In the genomic region with DNA sequence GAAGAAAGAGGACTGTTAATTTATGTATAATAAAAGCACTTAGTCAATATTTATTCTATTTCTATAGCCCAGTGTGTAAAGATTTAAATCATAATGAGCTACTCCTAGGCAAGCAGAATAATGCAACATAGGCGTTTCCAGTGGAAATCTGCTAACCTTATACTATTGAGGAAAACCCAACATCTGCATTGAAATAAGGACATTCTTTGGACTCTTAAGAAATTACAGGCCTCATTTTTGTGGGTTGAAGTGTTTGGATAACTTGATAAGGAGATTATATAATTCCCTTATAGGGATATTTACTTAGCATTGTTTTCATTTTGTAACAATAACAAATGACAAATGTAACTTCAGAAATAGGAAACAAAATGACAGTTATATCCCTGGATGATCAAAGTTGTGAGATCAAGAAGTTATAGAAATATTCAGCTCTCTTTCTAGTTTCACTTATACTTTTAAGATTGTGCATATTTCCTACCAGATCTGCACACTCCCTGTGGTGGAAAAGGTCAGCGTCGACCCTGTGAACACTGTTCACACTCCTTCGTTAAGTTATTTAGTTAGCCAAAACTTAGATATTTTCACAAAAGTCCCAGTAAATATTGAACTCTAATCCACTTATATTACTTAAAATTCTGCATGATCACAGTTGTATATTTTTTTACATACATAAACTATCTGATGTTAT, we compare ENCODE assay signal across 10 cellular contexts.
DNase-seq lines count a peak whose midpoint lies in the region; ATAC-seq and TF ChIP-seq lines count a peak whose summit lies in the region.
"Had no signal": no experiment of that assay in that cellular context is flagged by ENCODE, and none has a peak within 500 bp of the region (broad histone marks: within the 10 kb centered on the region; RNA-seq: fewer than 3 reads in every experiment).

No MANE protein-coding gene starts in this region.

- H3K27me3 ChIP-seq in ascending aorta (no peaks in the 10 kb centered on the region), tibial artery (no peaks in the 10 kb centered on the region)

- H3K27ac ChIP-seq in ascending aorta (peak overlapping the region; percentile 92 to 95), tibial artery (peak overlapping the region; percentile 82 to 88), caudate nucleus (ENCODE audit: low read depth, low read length) (no peak overlapping the region)

- no peaks in the 10 kb centered on the region for H3K4me1 ChIP-seq in ascending aorta
- H3K4me1 ChIP-seq in tibial artery, result peaks cover 0 to 48% (median 0%) of the 10 kb centered on the region in 4 donors

- H3K36me3 ChIP-seq in ascending aorta (no peaks in the 10 kb centered on the region), tibial artery (no peaks in the 10 kb centered on the region)

- TF ChIP-seq CTCF in ascending aorta (IDR thresholded peaks at IDR 0.05) (no peak), tibial artery (IDR thresholded peaks at IDR 0.05) (no peak)

- intact Hi-C loops in ascending aorta (cut with DNase I) (loop anchor here (1.0 kb wide), 1 partner anchor 263 kb away; no protein-coding TSS in a partner anchor), tibial artery (cut with DNase I; ENCODE audit: low total_unique reads) (no loop called here)

- ATAC-seq in HG03135 (IDR thresholded peaks at IDR 0.05; ENCODE audit: unreplicated experiment), result no peak
- no peak for ATAC-seq in HG03280 (IDR thresholded peaks at IDR 0.05; ENCODE audit: unreplicated experiment)

- H3K9me3 ChIP-seq in ascending aorta (no peaks in the 10 kb centered on the region), tibial artery (no peaks in the 10 kb centered on the region)

- DNase-seq in HS-27A (ENCODE audit: low read depth) (peak; percentile 42), ascending aorta (ENCODE audit: low spot score in 2 of 2) (no peak), iris pigment epithelial cell (ENCODE audit: low read depth) (peak; percentile 82), tibial artery (no peak), caudate nucleus (lab: John Stamatoyannopoulos, UW) (no peak)
- DNase-seq: activated T-cell treated with anti-CD3 and anti-CD28 coated beads, Interleukin-2, amount 50 U/mL, for 1 hour; aorta; NCI-H526 treated with DMSO at 0.1 percent for 48 hours had no signal

- H3K4me3 ChIP-seq in ascending aorta (peak overlapping the region; percentile 19 to 38), tibial artery (peak overlapping the region; percentile 26 to 27)

Comparison
In these comparisons a context has a peak if more than half of its experiments do, and no peak if none do; other contexts are left out.
1. DNase-seq: peak in HS-27A (single experiment) and iris pigment epithelial cell (single experiment); none in ascending aorta (0 of 2), tibial artery (0 of 2) and caudate nucleus (0 of 61).